Comparison of ENCODE assay signal across 1 cellular context in genomic region chr1:109532365-109533136, GRCh38.
A peak's percentile ranks its signal among the peaks of the same experiment; 100 is the strongest.
TF ChIP-seq lines count a peak whose summit lies in the region.

No MANE protein-coding gene starts in this region.

TF ChIP-seq in GM12878, 131 proteins besides CTCF, POLR2A, EP300 and RAD21 (continued from another document):
- 0 out of 2 replicates have a peak, but pooled peaks have one; percentile 40 for TF ChIP-seq IRF4 (IDR thresholded peaks at IDR 0.05; ENCODE audit: low read depth, low read length)
- no peak for TF ChIP-seq E2F8 (IDR thresholded peaks at IDR 0.05; ENCODE audit: low read depth, partially characterized antibody)
- TF ChIP-seq SMAD5 (IDR thresholded peaks at IDR 0.05; ENCODE audit: low read depth): no peak
- no peak for TF ChIP-seq TBL1XR1 (IDR thresholded peaks at IDR 0.05; ENCODE audit: low read depth, low read length)
- no peak for TF ChIP-seq TAF1 (IDR thresholded peaks at IDR 0.05; ENCODE audit: borderline replicate concordance, low read depth, low read length)
- TF ChIP-seq IRF5 (IDR thresholded peaks at IDR 0.05; ENCODE audit: borderline replicate concordance): no peak
- TF ChIP-seq SUPT20H (IDR thresholded peaks at IDR 0.05; ENCODE audit: borderline replicate concordance, control insufficient read depth, low read depth, low read length): no peak
- no peak for TF ChIP-seq FOXM1 (IDR thresholded peaks at IDR 0.05; ENCODE audit: low read depth, low read length)
- TF ChIP-seq CREB1 (IDR thresholded peaks at IDR 0.05; ENCODE audit: low read depth): no peak
- no peak for TF ChIP-seq EED (IDR thresholded peaks at IDR 0.05; ENCODE audit: low read depth)
- TF ChIP-seq RUNX3 (IDR thresholded peaks at IDR 0.05; ENCODE audit: low read length): peak; percentile 64; the same call in 1 of the 2 replicates
- no peak for TF ChIP-seq NR2F1 (conservative IDR thresholded peaks at IDR 0.05)
- TF ChIP-seq ZZZ3 (IDR thresholded peaks at IDR 0.05; ENCODE audit: control insufficient read depth, insufficient read length, low read depth): no peak
- peak; percentile 49; the same call in 1 of the 2 replicates for TF ChIP-seq NKRF (conservative IDR thresholded peaks at IDR 0.05)
TF ChIP-seq in GM12878: peak in this region for 17.
